ENCODE assay signal across 26 cellular contexts in the genomic region with DNA sequence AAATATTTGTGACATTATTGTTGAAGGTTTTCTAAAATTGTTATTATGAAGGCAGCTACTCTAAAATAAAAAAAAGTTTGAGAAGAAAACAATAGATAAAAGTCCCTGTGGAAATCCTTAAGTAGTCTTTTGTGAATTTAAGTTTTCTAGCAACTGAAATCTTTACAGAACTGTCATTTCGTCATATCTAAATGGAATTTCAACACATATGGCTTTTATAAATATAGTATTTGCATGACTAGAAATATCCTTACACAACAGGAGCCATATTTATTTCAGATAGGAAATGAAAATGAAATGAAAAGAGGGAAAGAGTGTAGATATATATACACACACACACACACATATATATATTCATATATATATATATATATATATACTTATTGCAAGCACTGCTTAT.
"Had no signal": no experiment of that assay in that cellular context is flagged by ENCODE, and none has a peak within 500 bp of the region (broad histone marks: within the 10 kb centered on the region; RNA-seq: fewer than 3 reads in every experiment).

No MANE protein-coding gene starts in this region.

- H3K27me3 Mint-ChIP-seq: activated CD4-positive, alpha-beta T cell treated with anti-CD3 and anti-CD28 coated beads for 36 hours; activated naive CD8-positive, alpha-beta T cell treated with anti-CD3 and anti-CD28 coated beads, Interleukin-2, amount 10 ng/mL, durations not matched to agents 7 days and 5 days; dendritic cell treated with granulocyte-macrophage colony-stimulating factor and Interleukin-4, amounts not matched to agents 40 ng/mL and 50 ng/mL, for 4 days; stimulated activated naive CD8-positive, alpha-beta T cell treated with anti-CD3 and anti-CD28 coated beads, Interleukin-15, Interleukin-2, amounts not matched to agents 100 ng/mL and 50 ng/mL, for 24 hours had no signal

- H3K27ac Mint-ChIP-seq: activated CD4-positive, alpha-beta T cell treated with anti-CD3 and anti-CD28 coated beads for 36 hours; activated naive CD4-positive, alpha-beta T cell treated with anti-CD3 and anti-CD28 coated beads for 36 hours; activated naive CD8-positive, alpha-beta T cell treated with anti-CD3 and anti-CD28 coated beads, Interleukin-2, amount 10 ng/mL, durations not matched to agents 7 days and 5 days; dendritic cell treated with granulocyte-macrophage colony-stimulating factor and Interleukin-4, amounts not matched to agents 40 ng/mL and 50 ng/mL, for 4 days; stimulated activated naive CD8-positive, alpha-beta T cell treated with anti-CD3 and anti-CD28 coated beads, Interleukin-15, Interleukin-2, amounts not matched to agents 100 ng/mL and 50 ng/mL, for 24 hours; WTC11 had no signal

- H3K36me3 ChIP-seq: thyroid gland, upper lobe of right lung had no signal

- FAIRE-seq: endometrium, keratinocyte had no signal

- H3K36me3 Mint-ChIP-seq: activated naive CD8-positive, alpha-beta T cell treated with anti-CD3 and anti-CD28 coated beads, Interleukin-2, amount 10 ng/mL, durations not matched to agents 7 days and 5 days; WTC11 had no signal

- ATAC-seq: activated CD4-positive, alpha-beta T cell treated with anti-CD3 and anti-CD28 coated beads for 36 hours; body of pancreas; foreskin keratinocyte; left colon; mucosa of descending colon; right cardiac atrium; upper lobe of right lung; WTC11 had no signal

- H3K9me3 Mint-ChIP-seq: activated naive CD8-positive, alpha-beta T cell treated with anti-CD3 and anti-CD28 coated beads, Interleukin-2, amount 10 ng/mL, durations not matched to agents 7 days and 5 days; stimulated activated naive CD8-positive, alpha-beta T cell treated with anti-CD3 and anti-CD28 coated beads, Interleukin-15, Interleukin-2, amounts not matched to agents 100 ng/mL and 50 ng/mL, for 24 hours; WTC11 had no signal

- H3K4me1 ChIP-seq: body of pancreas, foreskin keratinocyte, parathyroid adenoma, thyroid gland, upper lobe of right lung had no signal

- DNase-seq: activated CD4-positive, alpha-beta T cell treated with anti-CD3 and anti-CD28 coated beads for 36 hours; activated CD4-positive, alpha-beta T cell treated with anti-CD3 and anti-CD28 coated beads, Interleukin-2, amount 50 U/mL, for 48 hours; activated CD8-positive, alpha-beta memory T cell treated with anti-CD3 and anti-CD28 coated beads, Interleukin-2, amount 50 U/mL, for 48 hours; activated effector memory CD4-positive, alpha-beta T cell treated with Interleukin-2 at 50 U/mL for 16 hours; activated naive CD4-positive, alpha-beta T cell treated with anti-CD3 and anti-CD28 coated beads for 36 hours; activated naive CD8-positive, alpha-beta T cell treated with anti-CD3 and anti-CD28 coated beads, Interleukin-2, amount 10 ng/mL, durations not matched to agents 7 days and 5 days; activated T-cell treated with anti-CD3 and anti-CD28 coated beads, Interleukin-2, amount 50 U/mL, for 48 hours; body of pancreas; effector CD4-positive, alpha-beta T cell; foreskin keratinocyte; left colon; mesenchymal stem cell; mucosa of descending colon; nucleus accumbens; right cardiac atrium; stimulated activated CD4-positive, alpha-beta T cell treated with anti-CD3 and anti-CD28 coated beads, Interleukin-12 subunit alpha, Interleukin-12 subunit beta, amount 100 ng/mL, for 4 hours; stimulated activated CD4-positive, alpha-beta T cell treated with anti-CD3 and anti-CD28 coated beads, Interleukin-4, amount 100 ng/mL, for 4 hours; substantia nigra; thyroid gland; upper lobe of right lung had no signal

- H3K9me3 ChIP-seq: body of pancreas, mucosa of descending colon, thyroid gland, upper lobe of right lung had no signal

- H2AFZ ChIP-seq: parathyroid adenoma had no signal

- H3K27me3 ChIP-seq: body of pancreas, foreskin keratinocyte, thyroid gland, upper lobe of right lung had no signal

- H3K4me3 Mint-ChIP-seq: activated CD4-positive, alpha-beta T cell treated with anti-CD3 and anti-CD28 coated beads for 36 hours; activated naive CD4-positive, alpha-beta T cell treated with anti-CD3 and anti-CD28 coated beads for 36 hours; activated naive CD8-positive, alpha-beta T cell treated with anti-CD3 and anti-CD28 coated beads, Interleukin-2, amount 10 ng/mL, durations not matched to agents 7 days and 5 days; dendritic cell treated with granulocyte-macrophage colony-stimulating factor and Interleukin-4, amounts not matched to agents 40 ng/mL and 50 ng/mL, for 4 days; stimulated activated naive CD8-positive, alpha-beta T cell treated with anti-CD3 and anti-CD28 coated beads, Interleukin-15, Interleukin-2, amounts not matched to agents 100 ng/mL and 50 ng/mL, for 24 hours; WTC11 had no signal

- H3K4me1 Mint-ChIP-seq: activated CD4-positive, alpha-beta T cell treated with anti-CD3 and anti-CD28 coated beads for 36 hours; activated naive CD8-positive, alpha-beta T cell treated with anti-CD3 and anti-CD28 coated beads, Interleukin-2, amount 10 ng/mL, durations not matched to agents 7 days and 5 days had no signal

- H3K4me3 ChIP-seq: body of pancreas, mucosa of descending colon, thyroid gland, upper lobe of right lung had no signal

- H3K27ac ChIP-seq: body of pancreas, foreskin keratinocyte, parathyroid adenoma, thyroid gland, upper lobe of right lung had no signal

- H3K9ac ChIP-seq: parathyroid adenoma had no signal
